In genomic region chr9:2351324-2351723, GRCh38 we compare ENCODE assay signal across 30 cellular contexts.
DNase-seq lines count a peak whose midpoint lies in the region; ATAC-seq, FAIRE-seq and TF ChIP-seq lines count a peak whose summit lies in the region.
"Had no signal": no experiment of that assay in that cellular context is flagged by ENCODE, and none has a peak within 500 bp of the region (broad histone marks: within the 10 kb centered on the region; RNA-seq: fewer than 3 reads in every experiment).

No MANE protein-coding gene starts in this region.

- BruUV-seq in HepG2 (replicated peaks; lab: Mats Ljungman, UMichigan) (no TSS peak), K562 (replicated peaks; lab: Mats Ljungman, UMichigan) (no TSS peak)

- H3K79me2 ChIP-seq in HepG2 (ENCODE audit: insufficient read depth, low read length) (no peaks in the 10 kb centered on the region), K562 (ENCODE audit: control insufficient read depth, insufficient read depth, low read length) (no peaks in the 10 kb centered on the region)

- ATAC-seq in HepG2 = no peak
- ATAC-seq in right lobe of liver = no peak
- ATAC-seq in K562 = no peak
- ATAC-seq: A549; CD8-positive, alpha-beta T cell had no signal

- TF ChIP-seq CTCF in HepG2 (CRISPR knock-in tag; IDR thresholded peaks at IDR 0.05) = no peak
- TF ChIP-seq CTCF in right lobe of liver (IDR thresholded peaks at IDR 0.05) = no peak
- TF ChIP-seq CTCF in K562 (IDR thresholded peaks at IDR 0.05 in 2 of 3, conservative IDR thresholded peaks at IDR 0.05 in 1 of 3; ENCODE audit: insufficient read depth in 2 of 3, low read depth in 1 of 3, low read length in 3 of 3) = no peak

- H4K20me1 ChIP-seq in HepG2 (ENCODE audit: insufficient read depth, low read length) (no peaks in the 10 kb centered on the region), K562 (replicated peaks; ENCODE audit: control insufficient read depth, insufficient read depth, low read length) (no peaks in the 10 kb centered on the region)
- H4K20me1 ChIP-seq: BLaER1; BLaER1 treated with 17β-estradiol and CSF1 and Interleukin-3, amounts not matched to agents 10 nM and 100 nM had no signal

- H3K9me3 ChIP-seq in HepG2 (ENCODE audit: low read length) (no peaks in the 10 kb centered on the region), right lobe of liver (no peaks in the 10 kb centered on the region), K562 (replicated peaks; ENCODE audit: control insufficient read depth, insufficient read depth, low read depth, low read length) (no peaks in the 10 kb centered on the region)
- H3K9me3 ChIP-seq: A549, BE2C, Caco-2 had no signal

- H3K27me3 ChIP-seq in HepG2 (ENCODE audit: control insufficient read depth in 1 of 2, insufficient read depth in 2 of 2, low read length in 2 of 2) = peaks cover 0 to 4% of the 10 kb centered on the region in 2 experiments; a peak in 1 of 5 replicates
- no peaks in the 10 kb centered on the region for H3K27me3 ChIP-seq in right lobe of liver
- H3K27me3 ChIP-seq in K562 (ENCODE audit: control insufficient read depth in 2 of 2, insufficient read depth in 2 of 2, low read length in 2 of 2) = no peaks in the 10 kb centered on the region
- H3K27me3 ChIP-seq: BE2C; BLaER1; BLaER1 treated with 17β-estradiol and CSF1 and Interleukin-3, amounts not matched to agents 10 nM and 100 nM had no signal

- in situ Hi-C loops in HepG2 (cut with HindIII; ENCODE audit: extremely low pct_ligation_motif_present, low pct_unique_long_range_greater_than_20kb) = no loop called here
- in situ Hi-C loops in K562 (cut with MboI) = no loop called here

- no peaks in the 10 kb centered on the region for H3K9me1 ChIP-seq in K562 (ENCODE audit: control insufficient read depth, insufficient read depth, low read length)

- H3K4me2 ChIP-seq in HepG2 (ENCODE audit: low read depth, low read length) (no peak overlapping the region), K562 (ENCODE audit: insufficient read depth, low read length) (no peak overlapping the region)
- H3K4me2 ChIP-seq: A549; BLaER1; BLaER1 treated with 17β-estradiol and CSF1 and Interleukin-3, amounts not matched to agents 10 nM and 100 nM had no signal

- FAIRE-seq in HepG2 (lab: Jason Lieb, UNC) (no peak), K562 (lab: Jason Lieb, UNC) (no peak)
- FAIRE-seq: A204.1, A549, D721Med had no signal

- intact Hi-C loops in HepG2 (cut with micrococcal nuclease; ENCODE audit: unreplicated experiment) = no loop called here
- intact Hi-C loops in right lobe of liver (cut with DNase I) = no loop called here
- intact Hi-C loops in K562 (cut with micrococcal nuclease) = no loop called here

- TF ChIP-seq EP300 in HepG2 (IDR thresholded peaks at IDR 0.05; ENCODE audit: low read depth in 2 of 2, low read length in 2 of 2) = no peak
- TF ChIP-seq EP300 in HepG2 (CRISPR knock-in tag; IDR thresholded peaks at IDR 0.05; ENCODE audit: borderline replicate concordance) = no peak
- TF ChIP-seq EP300 in K562 (IDR thresholded peaks at IDR 0.05; ENCODE audit: low read length) = no peak

- WGBS in HepG2 (ENCODE audit: low lambda C conversion rate) = 16% methylated on average over 3 of the region's 3 CpGs
- WGBS in right lobe of liver (ENCODE audit: insufficient coverage, low coverage, low lambda C conversion rate, missing lambda C conversion rate) = 58% methylated on average over 3 of the region's 3 CpGs
- 2% methylated on average over 3 of the region's 3 CpGs for WGBS in K562 (ENCODE audit: insufficient coverage, low coverage, missing lambda C conversion rate)

- DNase-seq in HepG2 (ENCODE audit: low spot score) (no peak), right lobe of liver (no peak), K562 (ENCODE audit: extremely low read depth in 1 of 4, low spot score in 3 of 4) (no peak), AML-193 (lab: John Stamatoyannopoulos, UW) (no peak)
- DNase-seq: 8988T; ACHN; BE2C; C1 segment of cervical spinal cord; Caco-2; Calu3; CD4-positive, alpha-beta memory T cell; CD4-positive, alpha-beta T cell; CD4-positive, CD25-positive, alpha-beta regulatory T cell; CD8-positive, alpha-beta memory T cell; CD8-positive, alpha-beta T cell; COR-L47; DMS 273 treated with DMSO at 0.1 percent for 48 hours; DMS153; DMS53; DMS79; DMS79 treated with DMSO at 0.1 percent for 48 hours; DND-41; EL had no signal

- H3K4me3 ChIP-seq in HepG2 (replicated peaks in 1 of 3; ENCODE audit: insufficient read depth in 1 of 3, low read depth in 2 of 3, low read length in 3 of 3) (no peak overlapping the region), right lobe of liver (no peak overlapping the region), K562 (no peak overlapping the region)
- H3K4me3 ChIP-seq: A549; BLaER1; BLaER1 treated with 17β-estradiol and CSF1 and Interleukin-3, amounts not matched to agents 10 nM and 100 nM had no signal

- CTCF ChIA-PET in HepG2 (lab: Yijun Ruan, JAX; ENCODE audit: low intra/inter-chr PET ratio, low total read pairs) (no interaction called here), K562 (lab: Yijun Ruan, JAX; ENCODE audit: low intra/inter-chr PET ratio) (no interaction called here)

- H3K27ac ChIP-seq in HepG2 (ENCODE audit: extremely low read length, insufficient read depth, low read length) = no peak overlapping the region
- no peak overlapping the region for H3K27ac ChIP-seq in right lobe of liver
- H3K27ac ChIP-seq in K562 (ENCODE audit: extremely low read depth, low read depth, low read length) = no peak overlapping the region
- H3K27ac ChIP-seq: 22Rv1; A549; BLaER1; BLaER1 treated with 17β-estradiol and CSF1 and Interleukin-3, amounts not matched to agents 10 nM and 100 nM; C4-2B had no signal

- H3K36me3 ChIP-seq in HepG2 (replicated peaks in 1 of 2; ENCODE audit: control insufficient read depth in 1 of 2, insufficient read depth in 2 of 2, low read length in 2 of 2) = no peaks in the 10 kb centered on the region
- no peaks in the 10 kb centered on the region for H3K36me3 ChIP-seq in right lobe of liver
- no peaks in the 10 kb centered on the region for H3K36me3 ChIP-seq in K562 (ENCODE audit: control insufficient read depth, insufficient read depth, low read length)
- H3K36me3 ChIP-seq: BE2C; BLaER1; BLaER1 treated with 17β-estradiol and CSF1 and Interleukin-3, amounts not matched to agents 10 nM and 100 nM had no signal

- no peak overlapping the region for H3K9ac ChIP-seq in HepG2 (ENCODE audit: insufficient read depth, low read depth, low read length)
- H3K9ac ChIP-seq in K562 (ENCODE audit: insufficient read depth in 1 of 2, low read depth in 2 of 2, low read length in 2 of 2) = no peak overlapping the region
- H3K9ac ChIP-seq: BLaER1; BLaER1 treated with 17β-estradiol and CSF1 and Interleukin-3, amounts not matched to agents 10 nM and 100 nM had no signal

- TF ChIP-seq RAD21 in HepG2 (CRISPR knock-in tag; IDR thresholded peaks at IDR 0.05) (no peak), K562 (CRISPR knock-in tag; conservative IDR thresholded peaks at IDR 0.05 in 1 of 2, IDR thresholded peaks at IDR 0.05 in 1 of 2) (no peak)

- POLR2A ChIA-PET in HepG2 (lab: Yijun Ruan, JAX) = no interaction called here
- POLR2A ChIA-PET in K562 (lab: Yijun Ruan, JAX) = no interaction called here

- H3K4me1 ChIP-seq in HepG2 (ENCODE audit: insufficient read depth, low read length) (no peaks in the 10 kb centered on the region), right lobe of liver (no peaks in the 10 kb centered on the region), K562 (replicated peaks in 1 of 2; ENCODE audit: control insufficient read depth in 2 of 2, insufficient read depth in 2 of 2, low read length in 2 of 2) (no peaks in the 10 kb centered on the region)
- H3K4me1 ChIP-seq: A549, BE2C, Caco-2 had no signal

- TF ChIP-seq POLR2A in HepG2 (IDR thresholded peaks at IDR 0.05; ENCODE audit: insufficient read depth in 1 of 2, low read depth in 2 of 2, low read length in 2 of 2) (no peak), right lobe of liver (IDR thresholded peaks at IDR 0.05) (no peak), K562 (conservative IDR thresholded peaks at IDR 0.05) (no peak)

- H2AFZ ChIP-seq in HepG2 (ENCODE audit: low read length) = no peak overlapping the region
- H2AFZ ChIP-seq in K562 (ENCODE audit: low read depth, low read length) = no peak overlapping the region

TF ChIP-seq in K562, 482 proteins besides CTCF, POLR2A, EP300 and RAD21:
- peak; percentile 30; the same call in 1 of the 2 replicates for TF ChIP-seq ATF3 (IDR thresholded peaks at IDR 0.05)
- TF ChIP-seq ATF3 (CRISPR knock-in tag; conservative IDR thresholded peaks at IDR 0.05) = no peak
- no peak for TF ChIP-seq ARNT (IDR thresholded peaks at IDR 0.05)
TF ChIP-seq in K562: peak in this region for 1.
